18 cellular contexts compared by ENCODE assay signal in genomic region chr2:24863636-24864035, GRCh38. TPM values are rescaled to one million over a fixed set of nuclear protein-coding genes. Genes with fewer than 3 reads are reported as not detected.
DNase-seq lines count a peak whose midpoint lies in the region; TF ChIP-seq lines count a peak whose summit lies in the region.
"Had no signal": no experiment of that assay in that cellular context is flagged by ENCODE, and none has a peak within 500 bp of the region (broad histone marks: within the 10 kb centered on the region; RNA-seq: fewer than 3 reads in every experiment).

No MANE protein-coding gene starts in this region.

- H3K27me3 Mint-ChIP-seq in activated T-helper 1 cell treated with anti-CD3 and anti-CD28 coated beads, Interleukin-12 subunit alpha, Interleukin-12 subunit beta, Interleukin-2, Interleukin-4 antibody, amounts not matched to agents 30 ng/mL and 10 ng/mL and 1 ng/mL, durations not matched to agents 14 hours and 24 hours and 36 hours (ENCODE audit: insufficient read depth) = no peaks in the 10 kb centered on the region
- no peaks in the 10 kb centered on the region for H3K27me3 Mint-ChIP-seq in osteocyte (ENCODE audit: unreplicated experiment)

- H3K36me3 Mint-ChIP-seq in activated T-helper 1 cell treated with anti-CD3 and anti-CD28 coated beads, Interleukin-12 subunit alpha, Interleukin-12 subunit beta, Interleukin-2, Interleukin-4 antibody, amounts not matched to agents 30 ng/mL and 10 ng/mL and 1 ng/mL, durations not matched to agents 14 hours and 24 hours and 36 hours (ENCODE audit: low read depth) = peaks cover 5% of the 10 kb centered on the region
- H3K36me3 Mint-ChIP-seq in osteocyte (ENCODE audit: unreplicated experiment) = peaks cover 11% of the 10 kb centered on the region

- TF ChIP-seq CTCF in AG09319 (IDR thresholded peaks at IDR 0.05; ENCODE audit: low read depth, low read length) (peak; percentile 2; the same call in 1 of the 2 replicates), fibroblast of villous mesenchyme (IDR thresholded peaks at IDR 0.05; ENCODE audit: insufficient read depth, low read depth, low read length) (no peak), osteocyte (IDR thresholded peaks at IDR 0.05) (no peak), brain microvascular endothelial cell (IDR thresholded peaks at IDR 0.05; ENCODE audit: low read depth, low read length, missing control alignments) (no peak)

- no peaks in the 10 kb centered on the region for H3K27me3 ChIP-seq in brain microvascular endothelial cell (replicated peaks)
- H3K27me3 ChIP-seq: BLaER1 treated with 17β-estradiol and CSF1 and Interleukin-3, amounts not matched to agents 10 nM and 100 nM had no signal

- intact Hi-C loops in activated T-helper 1 cell treated with anti-CD3 and anti-CD28 coated beads, Interleukin-12 subunit alpha, Interleukin-12 subunit beta, Interleukin-2, Interleukin-4 antibody, amounts not matched to agents 30 ng/mL and 10 ng/mL and 1 ng/mL, durations not matched to agents 14 hours and 24 hours and 36 hours (cut with micrococcal nuclease) = no loop called here

- H3K4me1 Mint-ChIP-seq in activated T-helper 1 cell treated with anti-CD3 and anti-CD28 coated beads, Interleukin-12 subunit alpha, Interleukin-12 subunit beta, Interleukin-2, Interleukin-4 antibody, amounts not matched to agents 30 ng/mL and 10 ng/mL and 1 ng/mL, durations not matched to agents 14 hours and 24 hours and 36 hours (ENCODE audit: low read depth) = peaks cover 5% of the 10 kb centered on the region
- peaks cover 25% of the 10 kb centered on the region for H3K4me1 Mint-ChIP-seq in osteocyte (ENCODE audit: unreplicated experiment)
- H3K4me1 Mint-ChIP-seq: H9 had no signal

- no peak overlapping the region for H3K4me3 Mint-ChIP-seq in activated T-helper 1 cell treated with anti-CD3 and anti-CD28 coated beads, Interleukin-12 subunit alpha, Interleukin-12 subunit beta, Interleukin-2, Interleukin-4 antibody, amounts not matched to agents 30 ng/mL and 10 ng/mL and 1 ng/mL, durations not matched to agents 14 hours and 24 hours and 36 hours
- no peak overlapping the region for H3K4me3 Mint-ChIP-seq in osteocyte (ENCODE audit: unreplicated experiment)
- H3K4me3 Mint-ChIP-seq: H9 had no signal

- in situ Hi-C loops in brain microvascular endothelial cell (cut with HindIII; ENCODE audit: low pct_ligation_motif_present, low sequenced_read_pairs) = no loop called here

- H3K36me3 ChIP-seq in brain microvascular endothelial cell (replicated peaks) = no peaks in the 10 kb centered on the region

- H3K4me3 ChIP-seq in fibroblast of villous mesenchyme (ENCODE audit: low read depth, low read length) = no peak overlapping the region
- no peak overlapping the region for H3K4me3 ChIP-seq in brain microvascular endothelial cell (ENCODE audit: low read depth, low read length)
- H3K4me3 ChIP-seq: BLaER1 treated with 17β-estradiol and CSF1 and Interleukin-3, amounts not matched to agents 10 nM and 100 nM had no signal

- H3K9me3 Mint-ChIP-seq in activated T-helper 1 cell treated with anti-CD3 and anti-CD28 coated beads, Interleukin-12 subunit alpha, Interleukin-12 subunit beta, Interleukin-2, Interleukin-4 antibody, amounts not matched to agents 30 ng/mL and 10 ng/mL and 1 ng/mL, durations not matched to agents 14 hours and 24 hours and 36 hours = no peaks in the 10 kb centered on the region
- H3K9me3 Mint-ChIP-seq in osteocyte (ENCODE audit: unreplicated experiment) = peaks cover 4% of the 10 kb centered on the region
- H3K9me3 Mint-ChIP-seq: H9 had no signal

- DNase-seq in AG09319 (ENCODE audit: extremely low read depth, low read depth) = no peak
- no peak for DNase-seq in activated T-helper 1 cell treated with anti-CD3 and anti-CD28 coated beads, Interleukin-12 subunit alpha, Interleukin-12 subunit beta, Interleukin-2, Interleukin-4 antibody, amounts not matched to agents 30 ng/mL and 10 ng/mL and 1 ng/mL, durations not matched to agents 14 hours and 24 hours and 36 hours (ENCODE audit: low spot score)
- peak; percentile 45 for DNase-seq in fibroblast of villous mesenchyme (ENCODE audit: low read depth)
- no peak for DNase-seq in osteocyte (ENCODE audit: extremely low spot score, unreplicated experiment)
- DNase-seq in pons (ENCODE audit: low spot score) = no peak
- no peak for DNase-seq in T-helper 9 cell
- DNase-seq in SK-N-DZ (ENCODE audit: low spot score) = no peak
- no peak for DNase-seq in brain microvascular endothelial cell
- DNase-seq: ACHN; DMS 273 treated with DMSO at 0.1 percent for 48 hours; H9; NCI-H146; NCI-H2081 treated with DMSO at 0.1 percent for 48 hours; NCI-H345; NCI-H526 treated with DMSO at 0.1 percent for 48 hours; NK-92 treated with Interleukin-12 subunit alpha and Interleukin-12 subunit beta, amount 100 ng/mL, for 24 hours; OCI-M1 had no signal

- peak overlapping the region; percentile 12 for H3K27ac Mint-ChIP-seq in activated T-helper 1 cell treated with anti-CD3 and anti-CD28 coated beads, Interleukin-12 subunit alpha, Interleukin-12 subunit beta, Interleukin-2, Interleukin-4 antibody, amounts not matched to agents 30 ng/mL and 10 ng/mL and 1 ng/mL, durations not matched to agents 14 hours and 24 hours and 36 hours
- peak overlapping the region; percentile 54 for H3K27ac Mint-ChIP-seq in osteocyte (ENCODE audit: unreplicated experiment)
- H3K27ac Mint-ChIP-seq: H9 had no signal

- H3K27ac ChIP-seq in brain microvascular endothelial cell = no peak overlapping the region
- H3K27ac ChIP-seq: BLaER1 treated with 17β-estradiol and CSF1 and Interleukin-3, amounts not matched to agents 10 nM and 100 nM had no signal

RNA-seq across cellular contexts. Expression of gene ADCY3, which starts 56.4 kb away (rescaled TPM):
- 101 and 108 TPM in 2 replicates for total RNA-seq in activated T-helper 1 cell treated with anti-CD3 and anti-CD28 coated beads, Interleukin-12 subunit alpha, Interleukin-12 subunit beta, Interleukin-2, Interleukin-4 antibody, amounts not matched to agents 30 ng/mL and 10 ng/mL and 1 ng/mL, durations not matched to agents 14 hours and 24 hours and 36 hours
- 39.0 and 43.2 TPM in 2 replicates for total RNA-seq in fibroblast of villous mesenchyme
- total RNA-seq in osteocyte = 99.9 and 118 TPM in 2 replicates
- 21.3 and 27.5 TPM in 2 replicates for polyA plus RNA-seq in SK-N-DZ (2014; cell fraction: cytosol; rRNA removed)
- polyA plus RNA-seq in SK-N-DZ (2014; cell fraction: nucleus; rRNA removed) = 76.3 and 141 TPM in 2 replicates
